Comparison of ENCODE assay signal across 2 cellular contexts in the genomic region with DNA sequence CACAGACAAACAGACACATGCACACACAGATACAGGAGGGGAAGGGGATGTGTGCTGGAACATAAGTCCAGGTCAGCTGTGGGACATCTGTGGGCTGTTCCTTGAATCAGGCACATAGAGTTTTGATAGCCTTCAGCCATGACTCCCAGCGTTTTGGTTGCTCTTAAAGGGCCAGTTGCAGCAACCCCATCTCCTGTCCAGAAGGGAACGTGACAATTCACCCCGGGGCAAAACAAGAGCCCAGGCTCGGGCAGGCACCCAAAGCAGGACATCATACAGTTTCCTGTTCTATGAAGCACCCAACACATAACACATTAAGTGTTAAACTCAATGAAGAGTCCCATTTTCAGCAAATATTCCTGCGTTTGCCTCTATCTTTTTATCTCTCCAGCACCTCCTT.
TF ChIP-seq lines count a peak whose summit lies in the region.

No MANE protein-coding gene starts in this region.

TF ChIP-seq in HCT116, 20 proteins besides CTCF, POLR2A, EP300 and RAD21:
- TF ChIP-seq, protein P1, sequence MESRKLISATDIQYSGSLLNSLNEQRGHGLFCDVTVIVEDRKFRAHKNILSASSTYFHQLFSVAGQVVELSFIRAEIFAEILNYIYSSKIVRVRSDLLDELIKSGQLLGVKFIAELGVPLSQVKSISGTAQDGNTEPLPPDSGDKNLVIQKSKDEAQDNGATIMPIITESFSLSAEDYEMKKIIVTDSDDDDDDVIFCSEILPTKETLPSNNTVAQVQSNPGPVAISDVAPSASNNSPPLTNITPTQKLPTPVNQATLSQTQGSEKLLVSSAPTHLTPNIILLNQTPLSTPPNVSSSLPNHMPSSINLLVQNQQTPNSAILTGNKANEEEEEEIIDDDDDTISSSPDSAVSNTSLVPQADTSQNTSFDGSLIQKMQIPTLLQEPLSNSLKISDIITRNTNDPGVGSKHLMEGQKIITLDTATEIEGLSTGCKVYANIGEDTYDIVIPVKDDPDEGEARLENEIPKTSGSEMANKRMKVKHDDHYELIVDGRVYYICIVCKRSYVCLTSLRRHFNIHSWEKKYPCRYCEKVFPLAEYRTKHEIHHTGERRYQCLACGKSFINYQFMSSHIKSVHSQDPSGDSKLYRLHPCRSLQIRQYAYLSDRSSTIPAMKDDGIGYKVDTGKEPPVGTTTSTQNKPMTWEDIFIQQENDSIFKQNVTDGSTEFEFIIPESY (IDR thresholded peaks at IDR 0.05; ENCODE audit: extremely low read depth, insufficient replicate concordance, low read length), result no peak

TF ChIP-seq in H1, 55 proteins besides CTCF, POLR2A, EP300 and RAD21:
- TF ChIP-seq NANOG (IDR thresholded peaks at IDR 0.05; ENCODE audit: insufficient read depth, low read depth, low read length, poor library complexity, severe bottlenecking), result no peak
- no peak for TF ChIP-seq TEAD4 (IDR thresholded peaks at IDR 0.05; ENCODE audit: low read depth, low read length)
- TF ChIP-seq CHD1 (IDR thresholded peaks at IDR 0.05; ENCODE audit: low read depth, low read length), result no peak
- no peak for TF ChIP-seq SIRT6 (IDR thresholded peaks at IDR 0.05; ENCODE audit: low read length)
- no peak for TF ChIP-seq SIN3A (conservative IDR thresholded peaks at IDR 0.05 in 1 of 2, IDR thresholded peaks at IDR 0.05 in 1 of 2; ENCODE audit: low read depth in 1 of 2, low read length in 2 of 2)
- TF ChIP-seq POLR2AphosphoS5 (IDR thresholded peaks at IDR 0.05; ENCODE audit: low read depth, low read length), result no peak
- no peak for TF ChIP-seq SAP30 (IDR thresholded peaks at IDR 0.05; ENCODE audit: insufficient read depth, insufficient replicate concordance, low read length)
